Comparison of ENCODE assay signal across 15 cellular contexts in the genomic region with DNA sequence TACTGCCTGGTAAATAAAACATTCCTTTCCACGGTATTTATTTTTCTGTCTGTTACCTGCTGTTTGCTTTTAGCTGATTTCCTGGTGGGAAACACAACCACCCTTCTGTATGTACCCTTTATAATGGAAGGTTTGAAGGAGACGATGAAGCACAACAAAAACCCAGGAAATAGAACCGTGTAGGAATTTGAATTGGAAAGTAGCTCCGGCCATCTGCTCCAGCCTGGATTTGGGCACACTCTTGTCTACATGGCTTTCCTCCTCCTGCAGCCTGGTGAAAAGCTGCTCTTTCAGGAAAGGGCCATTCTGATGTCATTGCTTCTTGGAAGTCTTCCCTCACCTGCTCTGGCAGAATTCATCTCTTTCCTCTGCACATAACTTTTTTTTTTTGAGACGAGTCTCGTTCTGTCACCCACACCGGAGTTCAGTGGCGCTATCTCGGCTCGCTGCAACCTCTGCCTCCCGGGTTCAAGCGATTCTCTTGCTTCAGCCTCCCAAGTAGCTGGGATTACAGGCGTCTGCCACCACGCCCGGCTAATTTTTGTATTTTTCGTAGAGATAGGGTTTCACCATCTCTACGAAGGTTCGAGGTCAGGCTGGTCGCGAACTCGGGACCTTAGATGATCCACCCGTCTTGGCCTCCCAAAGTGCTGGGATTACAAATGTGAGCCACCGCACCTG. TPM values are rescaled to one million over a fixed set of nuclear protein-coding genes. Genes with fewer than 3 reads are reported as not detected.
DNase-seq lines count a peak whose midpoint lies in the region; ATAC-seq and TF ChIP-seq lines count a peak whose summit lies in the region.
"Had no signal": no experiment of that assay in that cellular context is flagged by ENCODE, and none has a peak within 500 bp of the region (broad histone marks: within the 10 kb centered on the region; RNA-seq: fewer than 3 reads in every experiment).

No MANE protein-coding gene starts in this region.

- H3K36me3 ChIP-seq in WERI-Rb-1 (no peaks in the 10 kb centered on the region), iPS-20b (ENCODE audit: insufficient read depth, low read depth, low read length) (peaks cover 4% of the 10 kb centered on the region; the same call in 1 of the 2 replicates)

- H3K27me3 ChIP-seq in WERI-Rb-1 (ENCODE audit: insufficient read depth, low read depth, severe bottlenecking) (peaks cover 4% of the 10 kb centered on the region), iPS-20b (ENCODE audit: insufficient read depth, low read length) (peaks cover 55% of the 10 kb centered on the region)

- ATAC-seq in natural killer cell (no peak), GM18498 (IDR thresholded peaks at IDR 0.05; ENCODE audit: unreplicated experiment) (no peak), GM18858 (IDR thresholded peaks at IDR 0.05; ENCODE audit: unreplicated experiment) (no peak)
- ATAC-seq in natural killer cell treated with Interleukin-12 subunit alpha and Interleukin-12 subunit beta and Interleukin-15 and Interleukin-18, amount 100 ng/mL, for 72 hours, result no peak

- no peak overlapping the region for H3K27ac ChIP-seq in WERI-Rb-1
- H3K27ac ChIP-seq in iPS-20b (ENCODE audit: low read length), result no peak overlapping the region

- no peaks in the 10 kb centered on the region for H3K36me3 Mint-ChIP-seq in natural killer cell
- no peaks in the 10 kb centered on the region for H3K36me3 Mint-ChIP-seq in natural killer cell treated with Interleukin-12 subunit alpha and Interleukin-12 subunit beta and Interleukin-15 and Interleukin-18, amount 100 ng/mL, for 72 hours

- H3K27ac Mint-ChIP-seq in natural killer cell, result no peak overlapping the region
- no peak overlapping the region for H3K27ac Mint-ChIP-seq in natural killer cell treated with Interleukin-12 subunit alpha and Interleukin-12 subunit beta and Interleukin-15 and Interleukin-18, amount 100 ng/mL, for 72 hours

- intact Hi-C loops in natural killer cell (cut with micrococcal nuclease), result no loop called here

- TF ChIP-seq CTCF in natural killer cell (IDR thresholded peaks at IDR 0.05) (no peak), WERI-Rb-1 (IDR thresholded peaks at IDR 0.05; ENCODE audit: low read depth, low read length) (no peak)

- peak overlapping the region; percentile 54 for H3K4me3 ChIP-seq in WERI-Rb-1 (ENCODE audit: low read depth, low read length)
- peak overlapping the region; percentile 79 for H3K4me3 ChIP-seq in iPS-20b (ENCODE audit: low read length)

- no peaks in the 10 kb centered on the region for H3K9me3 ChIP-seq in WERI-Rb-1 (ENCODE audit: severe bottlenecking)
- H3K9me3 ChIP-seq in iPS-20b (ENCODE audit: insufficient read depth, low read depth, low read length), result no peaks in the 10 kb centered on the region

- DNase-seq in natural killer cell, result no peak
- DNase-seq in natural killer cell treated with Interleukin-12 subunit alpha and Interleukin-12 subunit beta and Interleukin-15 and Interleukin-18, amount 100 ng/mL, for 72 hours (ENCODE audit: low spot score), result no peak
- DNase-seq in WERI-Rb-1, result no peak
- no peak for DNase-seq in SIG-M5 (lab: John Stamatoyannopoulos, UW)
- DNase-seq in stimulated activated CD4-positive, alpha-beta T cell treated with anti-CD3 and anti-CD28 coated beads, Interleukin-12 subunit alpha, Interleukin-12 subunit beta, amount 100 ng/mL, for 4 hours, result no peak
- DNase-seq: activated CD4-positive, alpha-beta T cell treated with anti-CD3 and anti-CD28 coated beads for 4 hours; GF-D8; hypothalamus; IMR-90; NCI-H1694 treated with DMSO at 0.1 percent for 48 hours; stimulated activated CD4-positive, alpha-beta T cell treated with anti-CD3 and anti-CD28 coated beads, Interleukin-4, amount 100 ng/mL, for 1 hour; stimulated activated naive CD4-positive, alpha-beta T cell had no signal

- no peaks in the 10 kb centered on the region for H3K9me3 Mint-ChIP-seq in natural killer cell
- H3K9me3 Mint-ChIP-seq in natural killer cell treated with Interleukin-12 subunit alpha and Interleukin-12 subunit beta and Interleukin-15 and Interleukin-18, amount 100 ng/mL, for 72 hours, result no peaks in the 10 kb centered on the region

- H3K4me1 Mint-ChIP-seq in natural killer cell, result peaks cover 0 to 13% of the 10 kb centered on the region in 2 donors
- peaks cover 8 to 16% of the 10 kb centered on the region in 2 donors for H3K4me1 Mint-ChIP-seq in natural killer cell treated with Interleukin-12 subunit alpha and Interleukin-12 subunit beta and Interleukin-15 and Interleukin-18, amount 100 ng/mL, for 72 hours (ENCODE audit: low read depth in 2 of 2)

- H3K27me3 Mint-ChIP-seq in natural killer cell (ENCODE audit: low read depth in 2 of 2), result peaks cover 38 to 47% of the 10 kb centered on the region in 2 donors
- peaks cover 23 to 45% of the 10 kb centered on the region in 2 donors for H3K27me3 Mint-ChIP-seq in natural killer cell treated with Interleukin-12 subunit alpha and Interleukin-12 subunit beta and Interleukin-15 and Interleukin-18, amount 100 ng/mL, for 72 hours

- H3K4me3 Mint-ChIP-seq in natural killer cell, result peak overlapping the region; percentile 17
- H3K4me3 Mint-ChIP-seq in natural killer cell treated with Interleukin-12 subunit alpha and Interleukin-12 subunit beta and Interleukin-15 and Interleukin-18, amount 100 ng/mL, for 72 hours, result no peak overlapping the region

- H3K9ac ChIP-seq in iPS-20b (ENCODE audit: low read depth, low read length), result peak overlapping the region; percentile 76; the same call in 1 of the 2 replicates

- H3K4me1 ChIP-seq in iPS-20b (ENCODE audit: insufficient read depth, low read length), result peaks cover 45% of the 10 kb centered on the region

RNA-seq across cellular contexts. Expression of a gene that starts 2.7 kb away (rescaled TPM):
- total RNA-seq in natural killer cell, result 1 to 10 TPM in 1 of 3 donors, under 1 TPM in 2; 0.32 to 1.6 (median 0.75) TPM
- 10 to 100 TPM; 24.4 to 87.9 TPM for total RNA-seq in natural killer cell treated with Interleukin-12 subunit alpha and Interleukin-12 subunit beta and Interleukin-15 and Interleukin-18, amount 100 ng/mL, for 72 hours

Comparison
In these comparisons a context has a peak if more than half of its experiments do, and no peak if none do; other contexts are left out.
1. RNA of a gene that starts 2.7 kb away (total RNA-seq): 24.4 to 87.9 TPM in natural killer cell treated with Interleukin-12 subunit alpha and Interleukin-12 subunit beta and Interleukin-15 and Interleukin-18, amount 100 ng/mL, for 72 hours; 0.32 to 1.6 TPM in natural killer cell; every median in the first group is over 4 times any median in the second.